17 cellular contexts compared by ENCODE assay signal in genomic region chr14:81506512-81506911, GRCh38. TPM values are rescaled to one million over a fixed set of nuclear protein-coding genes. Genes with fewer than 3 reads are reported as not detected.
DNase-seq lines count a peak whose midpoint lies in the region; ATAC-seq, FAIRE-seq and TF ChIP-seq lines count a peak whose summit lies in the region.
"Had no signal": no experiment of that assay in that cellular context is flagged by ENCODE, and none has a peak within 500 bp of the region (broad histone marks: within the 10 kb centered on the region; RNA-seq: fewer than 3 reads in every experiment).

No MANE protein-coding gene starts in this region.

- no peak overlapping the region for H3K4me2 ChIP-seq in hepatocyte
- no peak overlapping the region for H3K4me2 ChIP-seq in GM23338
- H3K4me2 ChIP-seq: BLaER1 treated with 17β-estradiol and CSF1 and Interleukin-3, amounts not matched to agents 10 nM and 100 nM had no signal

- H3K36me3 ChIP-seq in CD4-positive, CD25-positive, alpha-beta regulatory T cell (ENCODE audit: control insufficient read depth, insufficient read depth, low read length), result peaks cover 71% of the 10 kb centered on the region
- H3K36me3 ChIP-seq in hepatocyte (replicated peaks; ENCODE audit: insufficient read depth, low read depth) (peaks cover 4% of the 10 kb centered on the region), neutrophil (peaks cover 54% of the 10 kb centered on the region), GM23338 (ENCODE audit: insufficient read depth) (peaks cover 2% of the 10 kb centered on the region; the same call in 1 of the 2 replicates)

- no peak overlapping the region for H3K4me3 Mint-ChIP-seq in CD4-positive, CD25-positive, alpha-beta regulatory T cell
- no peak overlapping the region for H3K4me3 Mint-ChIP-seq in GM23338
- H3K4me3 Mint-ChIP-seq in natural killer cell treated with Interleukin-12 subunit alpha and Interleukin-12 subunit beta and Interleukin-15 and Interleukin-18, amount 100 ng/mL, for 72 hours, result no peak overlapping the region
- H3K4me3 Mint-ChIP-seq: CD4-positive, alpha-beta memory T cell had no signal

- no peak overlapping the region for H2AFZ ChIP-seq in hepatocyte
- no peak overlapping the region for H2AFZ ChIP-seq in GM23338

- no peaks in the 10 kb centered on the region for H3K27me3 Mint-ChIP-seq in CD4-positive, CD25-positive, alpha-beta regulatory T cell
- H3K27me3 Mint-ChIP-seq in GM23338 (ENCODE audit: insufficient read depth, low read depth, poor library complexity), result no peaks in the 10 kb centered on the region
- no peaks in the 10 kb centered on the region for H3K27me3 Mint-ChIP-seq in natural killer cell treated with Interleukin-12 subunit alpha and Interleukin-12 subunit beta and Interleukin-15 and Interleukin-18, amount 100 ng/mL, for 72 hours
- H3K27me3 Mint-ChIP-seq: CD4-positive, alpha-beta memory T cell had no signal

- no peaks in the 10 kb centered on the region for H3K9me3 ChIP-seq in CD4-positive, CD25-positive, alpha-beta regulatory T cell (ENCODE audit: control insufficient read depth in 2 of 2, low read length in 2 of 2)
- H3K9me3 ChIP-seq in hepatocyte (ENCODE audit: low read depth), result no peaks in the 10 kb centered on the region
- H3K9me3 ChIP-seq in neutrophil, result no peaks in the 10 kb centered on the region
- H3K9me3 ChIP-seq: BLaER1 treated with 17β-estradiol and CSF1 and Interleukin-3, amounts not matched to agents 10 nM and 100 nM; HAP-1 had no signal

- H3K27ac ChIP-seq in CD4-positive, CD25-positive, alpha-beta regulatory T cell (ENCODE audit: insufficient read depth, low read length, poor library complexity, severe bottlenecking), result no peak overlapping the region
- H3K27ac ChIP-seq in hepatocyte (no peak overlapping the region), neutrophil (peak overlapping the region; percentile 4), GM23338 (ENCODE audit: low read depth) (no peak overlapping the region)
- H3K27ac ChIP-seq: BLaER1 treated with 17β-estradiol and CSF1 and Interleukin-3, amounts not matched to agents 10 nM and 100 nM had no signal

- H3K27ac Mint-ChIP-seq in CD4-positive, CD25-positive, alpha-beta regulatory T cell, result peak overlapping the region in 2 of 3 donors; percentile 4 to 54
- no peak overlapping the region for H3K27ac Mint-ChIP-seq in GM23338
- H3K27ac Mint-ChIP-seq in natural killer cell treated with Interleukin-12 subunit alpha and Interleukin-12 subunit beta and Interleukin-15 and Interleukin-18, amount 100 ng/mL, for 72 hours, result no peak overlapping the region

- peaks cover 24 to 33% (median 30%) of the 10 kb centered on the region in 4 donors for H3K4me1 Mint-ChIP-seq in CD4-positive, CD25-positive, alpha-beta regulatory T cell
- peaks cover 15% of the 10 kb centered on the region for H3K4me1 Mint-ChIP-seq in GM23338
- H3K4me1 Mint-ChIP-seq in natural killer cell treated with Interleukin-12 subunit alpha and Interleukin-12 subunit beta and Interleukin-15 and Interleukin-18, amount 100 ng/mL, for 72 hours (ENCODE audit: low read depth in 2 of 2), result peaks cover 10 to 20% of the 10 kb centered on the region in 2 donors

- ATAC-seq in CD4-positive, CD25-positive, alpha-beta regulatory T cell (ENCODE audit: low read depth in 2 of 2), result no peak
- no peak for ATAC-seq in HG03432 (IDR thresholded peaks at IDR 0.05; ENCODE audit: unreplicated experiment)
- ATAC-seq in GM23338, result no peak
- no peak for ATAC-seq in natural killer cell treated with Interleukin-12 subunit alpha and Interleukin-12 subunit beta and Interleukin-15 and Interleukin-18, amount 100 ng/mL, for 72 hours
- ATAC-seq: HepG2 had no signal

- no peaks in the 10 kb centered on the region for H3K4me1 ChIP-seq in CD4-positive, CD25-positive, alpha-beta regulatory T cell (ENCODE audit: control insufficient read depth, insufficient read depth, low read length, poor library complexity, severe bottlenecking)
- H3K4me1 ChIP-seq in hepatocyte (ENCODE audit: insufficient read depth) (peaks cover 21% of the 10 kb centered on the region), neutrophil (ENCODE audit: control insufficient read depth in 1 of 2, insufficient read depth in 1 of 2, low read depth in 1 of 2, low read length in 1 of 2) (peaks cover 28% of the 10 kb centered on the region in 2 experiments), GM23338 (ENCODE audit: insufficient read depth) (no peaks in the 10 kb centered on the region; the same call in 1 of the 2 replicates)

- no peak overlapping the region for H3K4me3 ChIP-seq in CD4-positive, CD25-positive, alpha-beta regulatory T cell (ENCODE audit: low read depth, low read length)
- H3K4me3 ChIP-seq in hepatocyte (no peak overlapping the region), neutrophil (ENCODE audit: low read depth in 1 of 2, low read length in 1 of 2) (no peak overlapping the region), GM23338 (no peak overlapping the region)
- H3K4me3 ChIP-seq: BLaER1 treated with 17β-estradiol and CSF1 and Interleukin-3, amounts not matched to agents 10 nM and 100 nM; HAP-1 had no signal

- H3K9me2 ChIP-seq in hepatocyte (replicated peaks; ENCODE audit: insufficient read depth) (no peaks in the 10 kb centered on the region), GM23338 (ENCODE audit: insufficient read depth) (no peaks in the 10 kb centered on the region)

- peaks cover 57% of the 10 kb centered on the region for H3K36me3 Mint-ChIP-seq in CD4-positive, CD25-positive, alpha-beta regulatory T cell
- H3K36me3 Mint-ChIP-seq in GM23338 (ENCODE audit: low read depth), result peaks cover 13% of the 10 kb centered on the region; the same call in 2 of the 3 replicates
- peaks cover 14% of the 10 kb centered on the region for H3K36me3 Mint-ChIP-seq in natural killer cell treated with Interleukin-12 subunit alpha and Interleukin-12 subunit beta and Interleukin-15 and Interleukin-18, amount 100 ng/mL, for 72 hours

- no peaks in the 10 kb centered on the region for H3K27me3 ChIP-seq in CD4-positive, CD25-positive, alpha-beta regulatory T cell (ENCODE audit: control insufficient read depth, insufficient read depth, low read length)
- H3K27me3 ChIP-seq in hepatocyte, result no peaks in the 10 kb centered on the region
- H3K27me3 ChIP-seq in neutrophil, result no peaks in the 10 kb centered on the region
- no peaks in the 10 kb centered on the region for H3K27me3 ChIP-seq in GM23338 (ENCODE audit: insufficient read depth)
- H3K27me3 ChIP-seq: BLaER1 treated with 17β-estradiol and CSF1 and Interleukin-3, amounts not matched to agents 10 nM and 100 nM had no signal

- no peak for TF ChIP-seq POLR2A in GM12891 (IDR thresholded peaks at IDR 0.05; ENCODE audit: low read depth, low read length)

- TF ChIP-seq CTCF in hepatocyte (IDR thresholded peaks at IDR 0.05; ENCODE audit: poor library complexity) (no peak), neutrophil (IDR thresholded peaks at IDR 0.05) (no peak), GM23338 (conservative IDR thresholded peaks at IDR 0.05; ENCODE audit: low read depth in 2 of 2) (no peak)

- H3F3A ChIP-seq in GM23338 (replicated peaks; ENCODE audit: low read depth), result no peaks in the 10 kb centered on the region

- H4K20me1 ChIP-seq in hepatocyte (ENCODE audit: insufficient read depth, poor library complexity, severe bottlenecking) (no peaks in the 10 kb centered on the region), GM23338 (replicated peaks; ENCODE audit: insufficient read depth) (no peaks in the 10 kb centered on the region)

- no peak for DNase-seq in CD4-positive, CD25-positive, alpha-beta regulatory T cell
- no peak for DNase-seq in GM12891 (ENCODE audit: insufficient read length, low spot score)
- DNase-seq in hepatocyte (ENCODE audit: low spot score), result peak; percentile 23
- DNase-seq in GM23338 (ENCODE audit: low spot score), result no peak
- no peak for DNase-seq in natural killer cell treated with Interleukin-12 subunit alpha and Interleukin-12 subunit beta and Interleukin-15 and Interleukin-18, amount 100 ng/mL, for 72 hours (ENCODE audit: low spot score)
- DNase-seq: ACHN; CD4-positive, alpha-beta memory T cell; COR-L47; DND-41; GDM1 had no signal

- H3K79me2 ChIP-seq in hepatocyte, result peaks cover 14% of the 10 kb centered on the region
- H3K79me2 ChIP-seq in GM23338 (replicated peaks; ENCODE audit: insufficient read depth), result no peaks in the 10 kb centered on the region

- FAIRE-seq in GM12891 (lab: Jason Lieb, UNC), result peak; percentile 33
- FAIRE-seq: GM19239, HepG2, HTR-8/SVneo had no signal

- peaks cover 0 to 2% (median 0%) of the 10 kb centered on the region in 7 donors for H3K9me3 Mint-ChIP-seq in CD4-positive, CD25-positive, alpha-beta regulatory T cell
- no peaks in the 10 kb centered on the region for H3K9me3 Mint-ChIP-seq in GM23338
- no peaks in the 10 kb centered on the region for H3K9me3 Mint-ChIP-seq in natural killer cell treated with Interleukin-12 subunit alpha and Interleukin-12 subunit beta and Interleukin-15 and Interleukin-18, amount 100 ng/mL, for 72 hours
- H3K9me3 Mint-ChIP-seq: CD4-positive, alpha-beta memory T cell had no signal

TF ChIP-seq in GM12891, 5 proteins besides CTCF, POLR2A, EP300 and RAD21:
- TF ChIP-seq POU2F2 (IDR thresholded peaks at IDR 0.05; ENCODE audit: low read depth, low read length) (no peak), TAF1 (IDR thresholded peaks at IDR 0.05; ENCODE audit: low read depth, low read length) (no peak), SPI1 (IDR thresholded peaks at IDR 0.05; ENCODE audit: low read depth, low read length) (no peak), POLR2AphosphoS5 (IDR thresholded peaks at IDR 0.05; ENCODE audit: low read depth, low read length) (no peak), PAX5 (IDR thresholded peaks at IDR 0.05; ENCODE audit: insufficient read depth, low read length, severe bottlenecking) (no peak)

TF ChIP-seq in GM23338, 12 proteins besides CTCF, POLR2A, EP300 and RAD21:
- TF ChIP-seq POLR2AphosphoS5 (IDR thresholded peaks at IDR 0.05; ENCODE audit: low read depth) (no peak), JUNB (IDR thresholded peaks at IDR 0.05; ENCODE audit: unreplicated experiment) (no peak)

RNA-seq across cellular contexts. Expression of gene SEL1L, which starts 27.1 kb away (rescaled TPM):
- total RNA-seq in CD4-positive, CD25-positive, alpha-beta regulatory T cell, result 57.6 TPM
- polyA plus RNA-seq in CD4-positive, CD25-positive, alpha-beta regulatory T cell, result 10 to 100 TPM; 19.3 to 23.7 (median 20.1) TPM
- polyA plus RNA-seq in GM12891 (2012; ENCODE audit: low read depth, missing spikeins), result 13.9 TPM
- 89.4 and 90.6 TPM in 2 replicates for total RNA-seq in hepatocyte
- polyA plus RNA-seq in hepatocyte, result 53.0 and 53.3 TPM in 2 replicates
- 19.3 and 20.6 TPM in 2 replicates for total RNA-seq in GM23338 (2014; rRNA removed; shearing (Covaris generic))
- polyA plus RNA-seq in GM23338 (2016; fragmentation: Nextera tagmentation; extraction: Ambion mirVana), result 22.6 and 22.8 TPM in 2 replicates
- total RNA-seq in natural killer cell treated with Interleukin-12 subunit alpha and Interleukin-12 subunit beta and Interleukin-15 and Interleukin-18, amount 100 ng/mL, for 72 hours, result 100 to 1,000 TPM in 1 of 2 donors, 10 to 100 TPM in 1; 54.9 to 113 TPM

Comparison
In these comparisons a context has a peak if more than half of its experiments do, and no peak if none do; other contexts are left out.
1. H3K27ac Mint-ChIP-seq: peak in CD4-positive, CD25-positive, alpha-beta regulatory T cell (2 of 3); none in GM23338 (single experiment) and natural killer cell treated with Interleukin-12 subunit alpha and Interleukin-12 subunit beta and Interleukin-15 and Interleukin-18, amount 100 ng/mL, for 72 hours (0 of 2).